In genomic region chr16:67931712-67932461, GRCh38 we compare ENCODE assay signal across 16 cellular contexts. TPM values are rescaled to one million over a fixed set of nuclear protein-coding genes. Genes with fewer than 3 reads are reported as not detected.
A peak's percentile ranks its signal among the peaks of the same experiment; 100 is the strongest.
DNase-seq lines count a peak whose midpoint lies in the region; ATAC-seq, FAIRE-seq and TF ChIP-seq lines count a peak whose summit lies in the region.
"Had no signal": no experiment of that assay in that cellular context is flagged by ENCODE, and none has a peak within 500 bp of the region (broad histone marks: within the 10 kb centered on the region; RNA-seq: fewer than 3 reads in every experiment).

Gene CTRL, minus strand, starts transcription at chr16:67931862. Its CDS starts 10 bp downstream, at chr16:67931852.

- no peak for TF ChIP-seq CTCF in WTC11 (IDR thresholded peaks at IDR 0.05)
- TF ChIP-seq CTCF in fibroblast of mammary gland (conservative IDR thresholded peaks at IDR 0.05; ENCODE audit: control insufficient read depth, insufficient read depth, low read depth, low read length) = peak; percentile 12

- peaks cover 29 to 30% of the 10 kb centered on the region in 2 donors for H3K36me3 Mint-ChIP-seq in activated naive CD4-positive, alpha-beta T cell treated with anti-CD3 and anti-CD28 coated beads, Interleukin-2, amount 50 U/mL, for 72 hours
- H3K36me3 Mint-ChIP-seq in activated naive CD4-positive, alpha-beta T cell treated with anti-CD3 and anti-CD28 coated beads for 36 hours (ENCODE audit: low read depth) = peaks cover 32% of the 10 kb centered on the region
- peaks cover 6% of the 10 kb centered on the region for H3K36me3 Mint-ChIP-seq in WTC11
- peaks cover 33 to 68% of the 10 kb centered on the region in 2 donors for H3K36me3 Mint-ChIP-seq in stimulated activated naive B cell treated with anti-CD40 and anti-IgM and Interleukin-4, amounts not matched to agents 10 μg/mL and 1 μg/mL and 100 μg/mL, for 72 hours
- peaks cover 17% of the 10 kb centered on the region for H3K36me3 Mint-ChIP-seq in activated T-cell treated with anti-CD3 and anti-CD28 coated beads, Interleukin-2, amount 50 U/mL, for 4 hours (ENCODE audit: insufficient read depth)

- H3K4me3 ChIP-seq in fibroblast of mammary gland (ENCODE audit: control insufficient read depth, low read depth, low read length) = no peak within 1 kb of the TSS
- H3K4me3 ChIP-seq: hepatocyte, neural progenitor cell, uterus had no signal

- intact Hi-C loops in activated naive CD4-positive, alpha-beta T cell treated with anti-CD3 and anti-CD28 coated beads for 36 hours (cut with micrococcal nuclease) = no loop called here

- H3K9me3 Mint-ChIP-seq in activated naive CD4-positive, alpha-beta T cell treated with anti-CD3 and anti-CD28 coated beads, Interleukin-2, amount 50 U/mL, for 72 hours = no peaks in the 10 kb centered on the region
- no peaks in the 10 kb centered on the region for H3K9me3 Mint-ChIP-seq in activated naive CD4-positive, alpha-beta T cell treated with anti-CD3 and anti-CD28 coated beads for 36 hours
- H3K9me3 Mint-ChIP-seq in WTC11 = no peaks in the 10 kb centered on the region
- H3K9me3 Mint-ChIP-seq in stimulated activated naive B cell treated with anti-CD40 and anti-IgM and Interleukin-4, amounts not matched to agents 10 μg/mL and 1 μg/mL and 100 μg/mL, for 72 hours = no peaks in the 10 kb centered on the region
- no peaks in the 10 kb centered on the region for H3K9me3 Mint-ChIP-seq in activated T-cell treated with anti-CD3 and anti-CD28 coated beads, Interleukin-2, amount 50 U/mL, for 4 hours
- H3K9me3 Mint-ChIP-seq: IgD-negative memory B cell, neural progenitor cell had no signal

- peak within 1 kb of the TSS; percentile 65 to 71 for H3K27ac Mint-ChIP-seq in activated naive CD4-positive, alpha-beta T cell treated with anti-CD3 and anti-CD28 coated beads, Interleukin-2, amount 50 U/mL, for 72 hours
- no peak within 1 kb of the TSS for H3K27ac Mint-ChIP-seq in activated naive CD4-positive, alpha-beta T cell treated with anti-CD3 and anti-CD28 coated beads for 36 hours
- H3K27ac Mint-ChIP-seq in WTC11 = peak within 1 kb of the TSS; percentile 23; the same call in 1 of the 2 replicates
- peak within 1 kb of the TSS; percentile 84 for H3K27ac Mint-ChIP-seq in stimulated activated naive B cell treated with anti-CD40 and anti-IgM and Interleukin-4, amounts not matched to agents 10 μg/mL and 1 μg/mL and 100 μg/mL, for 72 hours
- H3K27ac Mint-ChIP-seq: IgD-negative memory B cell, neural progenitor cell had no signal

- peaks cover 22% of the 10 kb centered on the region for H3K4me1 Mint-ChIP-seq in activated naive CD4-positive, alpha-beta T cell treated with anti-CD3 and anti-CD28 coated beads for 36 hours (ENCODE audit: low read depth)
- peaks cover 17% of the 10 kb centered on the region for H3K4me1 Mint-ChIP-seq in WTC11
- H3K4me1 Mint-ChIP-seq in stimulated activated naive B cell treated with anti-CD40 and anti-IgM and Interleukin-4, amounts not matched to agents 10 μg/mL and 1 μg/mL and 100 μg/mL, for 72 hours = peaks cover 30 to 51% of the 10 kb centered on the region in 2 donors
- peaks cover 16% of the 10 kb centered on the region for H3K4me1 Mint-ChIP-seq in activated T-cell treated with anti-CD3 and anti-CD28 coated beads, Interleukin-2, amount 50 U/mL, for 4 hours (ENCODE audit: low read depth)

- no peaks in the 10 kb centered on the region for H3K27me3 Mint-ChIP-seq in activated naive CD4-positive, alpha-beta T cell treated with anti-CD3 and anti-CD28 coated beads for 36 hours (ENCODE audit: low read depth)
- H3K27me3 Mint-ChIP-seq in WTC11 (ENCODE audit: low read depth) = no peaks in the 10 kb centered on the region
- H3K27me3 Mint-ChIP-seq in stimulated activated naive B cell treated with anti-CD40 and anti-IgM and Interleukin-4, amounts not matched to agents 10 μg/mL and 1 μg/mL and 100 μg/mL, for 72 hours = no peaks in the 10 kb centered on the region
- no peaks in the 10 kb centered on the region for H3K27me3 Mint-ChIP-seq in activated T-cell treated with anti-CD3 and anti-CD28 coated beads, Interleukin-2, amount 50 U/mL, for 4 hours (ENCODE audit: low read depth)
- H3K27me3 Mint-ChIP-seq: IgD-negative memory B cell had no signal

- H3K4me3 Mint-ChIP-seq in activated naive CD4-positive, alpha-beta T cell treated with anti-CD3 and anti-CD28 coated beads for 36 hours = no peak within 1 kb of the TSS
- H3K4me3 Mint-ChIP-seq in WTC11 = no peak within 1 kb of the TSS
- H3K4me3 Mint-ChIP-seq in stimulated activated naive B cell treated with anti-CD40 and anti-IgM and Interleukin-4, amounts not matched to agents 10 μg/mL and 1 μg/mL and 100 μg/mL, for 72 hours = peak within 1 kb of the TSS in 1 of 2 donors; percentile 8
- H3K4me3 Mint-ChIP-seq in activated T-cell treated with anti-CD3 and anti-CD28 coated beads, Interleukin-2, amount 50 U/mL, for 4 hours = no peak within 1 kb of the TSS
- H3K4me3 Mint-ChIP-seq: neural progenitor cell had no signal

- CTCF ChIA-PET in activated naive CD4-positive, alpha-beta T cell treated with anti-CD3 and anti-CD28 coated beads for 36 hours (lab: Charles Lee) = interaction anchor here (1.2 to 3.6 kb wide), 4 partner anchors 9 to 411 kb away, joined by 4 to 23 read pairs (median 8); partner anchors contain the start of gene NRN1L
- CTCF ChIA-PET in WTC11 (lab: Charles Lee) = interaction anchor here (0.6 to 9.2 kb wide), 5 partner anchors 10 to 447 kb away, joined by 3 to 144 read pairs (median 5); partner anchors contain the start of gene NRN1L

- FAIRE-seq in frontal cortex (lab: Jason Lieb, UNC) = no peak
- FAIRE-seq: GM18507 had no signal

- POLR2A ChIA-PET in WTC11 (lab: Charles Lee) = no interaction called here

- ATAC-seq in activated naive CD4-positive, alpha-beta T cell treated with anti-CD3 and anti-CD28 coated beads, Interleukin-2, amount 50 U/mL, for 72 hours = no peak
- ATAC-seq in WTC11 = no peak
- ATAC-seq in stimulated activated naive B cell treated with anti-CD40 and anti-IgM and Interleukin-4, amounts not matched to agents 10 μg/mL and 1 μg/mL and 100 μg/mL, for 72 hours (replicated peaks) = no peak
- ATAC-seq in activated T-cell treated with anti-CD3 and anti-CD28 coated beads, Interleukin-2, amount 50 U/mL, for 4 hours = no peak

- no peak for DNase-seq in activated naive CD4-positive, alpha-beta T cell treated with anti-CD3 and anti-CD28 coated beads, Interleukin-2, amount 50 U/mL, for 72 hours (ENCODE audit: low spot score in 2 of 2)
- DNase-seq in activated naive CD4-positive, alpha-beta T cell treated with anti-CD3 and anti-CD28 coated beads for 36 hours = no peak
- DNase-seq in WTC11 (ENCODE audit: low spot score) = no peak
- no peak for DNase-seq in fibroblast of mammary gland (ENCODE audit: low read depth)
- no peak for DNase-seq in stimulated activated naive B cell treated with anti-CD40 and anti-IgM and Interleukin-4, amounts not matched to agents 10 μg/mL and 1 μg/mL and 100 μg/mL, for 72 hours
- no peak for DNase-seq in GM19238 (ENCODE audit: insufficient read length, low spot score)
- no peak for DNase-seq in activated T-cell treated with anti-CD3 and anti-CD28 coated beads, Interleukin-2, amount 50 U/mL, for 4 hours
- DNase-seq in frontal cortex (ENCODE audit: low spot score in 2 of 2) = no peak
- DNase-seq: AML-193, EL, NCI-H1417, uterus had no signal

TF ChIP-seq in WTC11, 78 proteins besides CTCF, POLR2A, EP300 and RAD21 (continues in another document):
- no peak for TF ChIP-seq ATF3 (CRISPR knock-in tag; conservative IDR thresholded peaks at IDR 0.05)
- no peak for TF ChIP-seq GRHL2 (CRISPR knock-in tag; IDR thresholded peaks at IDR 0.05; ENCODE audit: insufficient replicate concordance, severe bottlenecking)
- no peak for TF ChIP-seq CDX4 (CRISPR knock-in tag; IDR thresholded peaks at IDR 0.05; ENCODE audit: borderline replicate concordance)
- no peak for TF ChIP-seq E2F4 (CRISPR knock-in tag; IDR thresholded peaks at IDR 0.05; ENCODE audit: borderline replicate concordance, low read depth)
- no peak for TF ChIP-seq ZSCAN18 (CRISPR knock-in tag; IDR thresholded peaks at IDR 0.05)
- TF ChIP-seq ZBTB21 (CRISPR knock-in tag; IDR thresholded peaks at IDR 0.05; ENCODE audit: borderline replicate concordance) = no peak

RNA-seq across cellular contexts. Expression of gene CTRL, which starts in this region (rescaled TPM):
- 1 to 10 TPM; 1.8 to 3.8 TPM for total RNA-seq in activated naive CD4-positive, alpha-beta T cell treated with anti-CD3 and anti-CD28 coated beads, Interleukin-2, amount 50 U/mL, for 72 hours
- total RNA-seq in activated naive CD4-positive, alpha-beta T cell treated with anti-CD3 and anti-CD28 coated beads for 36 hours = 1 to 10 TPM; 1.5 to 1.8 TPM
- 1.7 to 3.6 TPM (median 2.8 TPM) in 3 replicates for total RNA-seq in WTC11 (2021)
- 10 to 100 TPM in 1 of 3 donors, 1 to 10 TPM in 2; 7.8 to 10.4 (median 8.8) TPM for total RNA-seq in activated T-cell treated with anti-CD3 and anti-CD28 coated beads, Interleukin-2, amount 50 U/mL, for 4 hours
- 2.0 TPM for total RNA-seq in frontal cortex
